25 cellular contexts compared by ENCODE assay signal in genomic region chr5:67802766-67803165, GRCh38.
A peak's percentile ranks its signal among the peaks of the same experiment; 100 is the strongest.
DNase-seq lines count a peak whose midpoint lies in the region; ATAC-seq and TF ChIP-seq lines count a peak whose summit lies in the region.
"Had no signal": no experiment of that assay in that cellular context is flagged by ENCODE, and none has a peak within 500 bp of the region (broad histone marks: within the 10 kb centered on the region; RNA-seq: fewer than 3 reads in every experiment).

No MANE protein-coding gene starts in this region.

- no peaks in the 10 kb centered on the region for H3K4me1 Mint-ChIP-seq in endothelial cell (ENCODE audit: unreplicated experiment)
- H3K4me1 Mint-ChIP-seq in activated T-helper 2 cell treated with anti-CD3 and anti-CD28 coated beads, Interferon-gamma antibody, Interleukin-2, Interleukin-4, amounts not matched to agents 10 μg/mL and 5 μg/mL and 100 μg/mL, durations not matched to agents 14 hours and 24 hours and 36 hours (ENCODE audit: low read depth), result peaks cover 3% of the 10 kb centered on the region
- H3K4me1 Mint-ChIP-seq: activated CD4-positive, alpha-beta memory T cell treated with anti-CD3 and anti-CD28 coated beads, Interleukin-2, amount 10 ng/mL, durations not matched to agents 7 days and 5 days; CD14-positive monocyte had no signal

- no peaks in the 10 kb centered on the region for H3K9me3 Mint-ChIP-seq in endothelial cell (ENCODE audit: unreplicated experiment)
- H3K9me3 Mint-ChIP-seq in activated T-helper 2 cell treated with anti-CD3 and anti-CD28 coated beads, Interferon-gamma antibody, Interleukin-2, Interleukin-4, amounts not matched to agents 10 μg/mL and 5 μg/mL and 100 μg/mL, durations not matched to agents 14 hours and 24 hours and 36 hours, result peaks cover 8% of the 10 kb centered on the region
- H3K9me3 Mint-ChIP-seq: activated CD4-positive, alpha-beta memory T cell treated with anti-CD3 and anti-CD28 coated beads, Interleukin-2, amount 10 ng/mL, durations not matched to agents 7 days and 5 days; HFFc6 had no signal

- TF ChIP-seq CTCF in GM20000 (IDR thresholded peaks at IDR 0.05; ENCODE audit: extremely low read depth, missing control alignments), result no peak
- no peak for TF ChIP-seq CTCF in endothelial cell (IDR thresholded peaks at IDR 0.05; ENCODE audit: unreplicated experiment)

- ATAC-seq in GM18519 (IDR thresholded peaks at IDR 0.05; ENCODE audit: low FRiP score, unreplicated experiment) (peak; percentile 47), HG02884 (IDR thresholded peaks at IDR 0.05; ENCODE audit: unreplicated experiment) (peak; percentile 59), HG03460 (IDR thresholded peaks at IDR 0.05; ENCODE audit: unreplicated experiment) (peak; percentile 54), GM19397 (IDR thresholded peaks at IDR 0.05; ENCODE audit: unreplicated experiment) (no peak), HG03521 (IDR thresholded peaks at IDR 0.05; ENCODE audit: unreplicated experiment) (no peak)
- ATAC-seq: lower lobe of right lung, PC-3 had no signal

- DNase-seq in GM20000 (ENCODE audit: low spot score) (peak; percentile 32), endothelial cell (ENCODE audit: low spot score) (no peak)
- no peak for DNase-seq in activated T-helper 2 cell treated with anti-CD3 and anti-CD28 coated beads, Interferon-gamma antibody, Interleukin-2, Interleukin-4, amounts not matched to agents 10 μg/mL and 5 μg/mL and 100 μg/mL, durations not matched to agents 14 hours and 24 hours and 36 hours (ENCODE audit: low spot score)
- DNase-seq: ACHN; activated CD4-positive, alpha-beta memory T cell treated with anti-CD3 and anti-CD28 coated beads, Interleukin-2, amount 10 ng/mL, durations not matched to agents 7 days and 5 days; activated T-cell treated with anti-CD3 and anti-CD28 coated beads, Interleukin-2, amount 50 U/mL, for 1 hour; colonic mucosa; GDM1; HFFc6; Kasumi-1; lower lobe of right lung; NCI-H1105; NCI-H2107; NCI-H69; PC-3; sigmoid colon; T-helper 2 cell; WERI-Rb-1 had no signal

- no peaks in the 10 kb centered on the region for H3K36me3 Mint-ChIP-seq in endothelial cell (ENCODE audit: low read depth, unreplicated experiment)
- H3K36me3 Mint-ChIP-seq in activated T-helper 2 cell treated with anti-CD3 and anti-CD28 coated beads, Interferon-gamma antibody, Interleukin-2, Interleukin-4, amounts not matched to agents 10 μg/mL and 5 μg/mL and 100 μg/mL, durations not matched to agents 14 hours and 24 hours and 36 hours (ENCODE audit: low read depth), result no peaks in the 10 kb centered on the region
- H3K36me3 Mint-ChIP-seq: activated naive CD8-positive, alpha-beta T cell; CD14-positive monocyte had no signal

- H3K27me3 Mint-ChIP-seq in endothelial cell (ENCODE audit: unreplicated experiment), result no peaks in the 10 kb centered on the region
- no peaks in the 10 kb centered on the region for H3K27me3 Mint-ChIP-seq in activated T-helper 2 cell treated with anti-CD3 and anti-CD28 coated beads, Interferon-gamma antibody, Interleukin-2, Interleukin-4, amounts not matched to agents 10 μg/mL and 5 μg/mL and 100 μg/mL, durations not matched to agents 14 hours and 24 hours and 36 hours (ENCODE audit: low read depth)
- H3K27me3 Mint-ChIP-seq: activated naive CD8-positive, alpha-beta T cell had no signal

- no peak overlapping the region for H3K27ac Mint-ChIP-seq in endothelial cell (ENCODE audit: unreplicated experiment)
- H3K27ac Mint-ChIP-seq in activated T-helper 2 cell treated with anti-CD3 and anti-CD28 coated beads, Interferon-gamma antibody, Interleukin-2, Interleukin-4, amounts not matched to agents 10 μg/mL and 5 μg/mL and 100 μg/mL, durations not matched to agents 14 hours and 24 hours and 36 hours, result no peak overlapping the region
- H3K27ac Mint-ChIP-seq: activated CD4-positive, alpha-beta memory T cell treated with anti-CD3 and anti-CD28 coated beads, Interleukin-2, amount 10 ng/mL, durations not matched to agents 7 days and 5 days; activated naive CD8-positive, alpha-beta T cell; CD14-positive monocyte; HFFc6 had no signal

- intact Hi-C loops in activated T-helper 2 cell treated with anti-CD3 and anti-CD28 coated beads, Interferon-gamma antibody, Interleukin-2, Interleukin-4, amounts not matched to agents 10 μg/mL and 5 μg/mL and 100 μg/mL, durations not matched to agents 14 hours and 24 hours and 36 hours (cut with micrococcal nuclease), result no loop called here

- H3K4me3 Mint-ChIP-seq in endothelial cell (ENCODE audit: unreplicated experiment), result no peak overlapping the region
- no peak overlapping the region for H3K4me3 Mint-ChIP-seq in activated T-helper 2 cell treated with anti-CD3 and anti-CD28 coated beads, Interferon-gamma antibody, Interleukin-2, Interleukin-4, amounts not matched to agents 10 μg/mL and 5 μg/mL and 100 μg/mL, durations not matched to agents 14 hours and 24 hours and 36 hours (ENCODE audit: low read depth)
- H3K4me3 Mint-ChIP-seq: activated CD4-positive, alpha-beta memory T cell treated with anti-CD3 and anti-CD28 coated beads, Interleukin-2, amount 10 ng/mL, durations not matched to agents 7 days and 5 days; activated naive CD8-positive, alpha-beta T cell; CD14-positive monocyte; HFFc6 had no signal

Comparison
In these comparisons a context has a peak if more than half of its experiments do, and no peak if none do; other contexts are left out.
1. ATAC-seq: peak in GM18519 (single experiment), HG02884 (single experiment) and HG03460 (single experiment); none in GM19397 (single experiment) and HG03521 (single experiment).